In the genomic region with DNA sequence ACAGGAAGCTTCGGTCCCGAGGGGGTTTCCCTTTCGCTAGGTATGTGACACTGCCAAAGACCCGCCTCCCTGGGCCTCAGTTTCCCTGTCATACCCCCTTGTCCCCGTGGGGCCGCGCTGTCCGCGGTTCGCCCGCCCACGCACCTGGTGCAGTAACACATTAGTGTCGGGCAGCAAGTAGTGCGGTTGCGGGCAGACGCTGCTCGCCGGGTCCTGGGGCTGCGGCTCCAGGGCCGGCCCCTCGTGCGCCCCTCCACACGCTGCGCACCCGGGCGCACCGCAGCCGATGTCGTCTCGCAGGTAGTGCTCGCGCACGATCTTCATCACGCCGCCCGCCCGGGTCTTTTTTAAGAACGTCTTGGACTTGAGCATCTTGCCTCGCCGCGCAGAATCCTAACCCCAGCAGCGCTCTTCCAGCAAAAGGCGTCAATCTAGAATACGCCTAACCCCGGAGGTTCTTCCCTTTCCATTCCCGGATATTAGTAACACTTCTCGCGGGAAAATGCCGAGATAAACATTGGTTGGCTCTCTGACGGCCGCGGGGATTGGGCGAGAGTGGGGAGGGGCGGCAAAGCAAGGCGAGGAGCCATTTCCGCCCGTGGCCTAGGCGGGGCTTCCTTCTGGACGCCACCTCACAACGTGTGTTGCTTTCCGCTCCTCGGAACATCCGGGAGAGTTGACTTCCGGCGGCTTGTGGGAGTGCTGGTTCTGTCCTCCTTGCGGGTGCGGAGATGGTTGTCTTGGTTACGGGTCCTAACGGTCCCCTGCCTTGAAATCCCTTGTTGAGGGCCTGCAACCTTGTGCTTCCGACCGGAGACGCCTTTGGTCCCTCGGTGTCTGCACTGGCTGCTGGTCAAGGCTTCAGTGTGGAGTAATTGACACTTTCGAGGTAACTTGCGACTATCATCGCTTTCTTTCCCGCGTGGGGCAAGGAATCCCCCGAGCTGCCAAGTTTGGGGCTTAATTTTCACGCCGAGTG, we compare ENCODE assay signal across 8 cellular contexts. TPM values are rescaled to one million over a fixed set of nuclear protein-coding genes. Genes with fewer than 3 reads are reported as not detected.
DNase-seq lines count a peak whose midpoint lies in the region; ATAC-seq and TF ChIP-seq lines count a peak whose summit lies in the region.

Gene DIS3 (minus strand): TSS at position 440 of the 979 bp plus-strand sequence. CDS start 68 bp downstream, at position 372.
Gene PIBF1 (plus strand): TSS at position 673 of the 979 bp plus-strand sequence. CDS start 1,337 bp downstream, outside the sequence.

- in situ Hi-C loops in GM13977 (cut with MboI; ENCODE audit: low pct_unique_long_range_greater_than_20kb, low sequenced_read_pairs, unreplicated experiment), result no loop called here

- H3K4me1 Mint-ChIP-seq in T-helper 1 cell treated with Interleukin-12 subunit alpha and Interleukin-12 subunit beta and Interleukin-4 antibody, amounts not matched to agents 30 μg/mL and 1 μg/mL, for 36 hours (ENCODE audit: low read depth), result peaks cover 39% of the 10 kb centered on the region
- peaks cover 24% of the 10 kb centered on the region for H3K4me1 Mint-ChIP-seq in progenitor cell of endocrine pancreas (ENCODE audit: low read depth)

- intact Hi-C loops in left ventricle myocardium inferior (cut with micrococcal nuclease), result no loop called here

- peak within 1 kb of the TSS; percentile 92 for H3K4me3 ChIP-seq in left ventricle myocardium inferior

- H3K27ac ChIP-seq in left ventricle myocardium inferior (replicated peaks), result peak within 1 kb of the TSS; percentile 91

- no peaks in the 10 kb centered on the region for H3K9me3 ChIP-seq in left ventricle myocardium inferior (replicated peaks)

- peak; percentile 0 for TF ChIP-seq CTCF in GM13977 (IDR thresholded peaks at IDR 0.05; ENCODE audit: extremely low read depth, insufficient read depth, missing control alignments)
- TF ChIP-seq CTCF in left ventricle myocardium inferior (IDR thresholded peaks at IDR 0.05; ENCODE audit: borderline replicate concordance), result peak; percentile 16
- TF ChIP-seq CTCF in progenitor cell of endocrine pancreas (IDR thresholded peaks at IDR 0.05; ENCODE audit: unreplicated experiment), result peak; percentile 25

- no peaks in the 10 kb centered on the region for H3K9me3 Mint-ChIP-seq in T-helper 1 cell treated with Interleukin-12 subunit alpha and Interleukin-12 subunit beta and Interleukin-4 antibody, amounts not matched to agents 30 μg/mL and 1 μg/mL, for 36 hours
- H3K9me3 Mint-ChIP-seq in progenitor cell of endocrine pancreas (ENCODE audit: low read depth), result no peaks in the 10 kb centered on the region

- DNase-seq in GM13977 (ENCODE audit: low spot score) (peak; percentile 93), NCI-H1694 (lab: John Stamatoyannopoulos, UW) (peak; percentile 98), amniotic stem cell (lab: John Stamatoyannopoulos, UW) (peak; percentile 98), left ventricle myocardium inferior (peak; percentile 97), progenitor cell of endocrine pancreas (ENCODE audit: low spot score, unreplicated experiment) (peak; percentile 93), ureter (ENCODE audit: low spot score) (peak; percentile 98)

- peak within 1 kb of the TSS; percentile 99 for H3K4me3 Mint-ChIP-seq in T-helper 1 cell treated with Interleukin-12 subunit alpha and Interleukin-12 subunit beta and Interleukin-4 antibody, amounts not matched to agents 30 μg/mL and 1 μg/mL, for 36 hours
- H3K4me3 Mint-ChIP-seq in progenitor cell of endocrine pancreas (ENCODE audit: low read depth), result peak within 1 kb of the TSS; percentile 95

- peaks cover 75% of the 10 kb centered on the region for H3K4me1 ChIP-seq in left ventricle myocardium inferior

- H3K36me3 ChIP-seq in left ventricle myocardium inferior, result peaks cover 32% of the 10 kb centered on the region

- peaks cover 36% of the 10 kb centered on the region for H3K36me3 Mint-ChIP-seq in T-helper 1 cell treated with Interleukin-12 subunit alpha and Interleukin-12 subunit beta and Interleukin-4 antibody, amounts not matched to agents 30 μg/mL and 1 μg/mL, for 36 hours (ENCODE audit: low read depth)
- H3K36me3 Mint-ChIP-seq in progenitor cell of endocrine pancreas (ENCODE audit: insufficient read depth), result peaks cover 15% of the 10 kb centered on the region

- H3K27me3 Mint-ChIP-seq in T-helper 1 cell treated with Interleukin-12 subunit alpha and Interleukin-12 subunit beta and Interleukin-4 antibody, amounts not matched to agents 30 μg/mL and 1 μg/mL, for 36 hours (ENCODE audit: low read depth), result no peaks in the 10 kb centered on the region
- no peaks in the 10 kb centered on the region for H3K27me3 Mint-ChIP-seq in progenitor cell of endocrine pancreas

- peak; percentile 95 for ATAC-seq in HG02884 (IDR thresholded peaks at IDR 0.05; ENCODE audit: unreplicated experiment)

- no peaks in the 10 kb centered on the region for H3K27me3 ChIP-seq in left ventricle myocardium inferior (ENCODE audit: low read depth)

- peak within 1 kb of the TSS; percentile 99 for H3K27ac Mint-ChIP-seq in T-helper 1 cell treated with Interleukin-12 subunit alpha and Interleukin-12 subunit beta and Interleukin-4 antibody, amounts not matched to agents 30 μg/mL and 1 μg/mL, for 36 hours
- H3K27ac Mint-ChIP-seq in progenitor cell of endocrine pancreas, result peak within 1 kb of the TSS; percentile 99

RNA-seq across cellular contexts. Expression of gene DIS3, which starts in this region (rescaled TPM):
- total RNA-seq in left ventricle myocardium inferior, result 13.8 TPM
- total RNA-seq in progenitor cell of endocrine pancreas, result 29.0 and 29.7 TPM in 2 replicates
- total RNA-seq in ureter, result 36.8 TPM

RNA-seq across cellular contexts. Expression of gene PIBF1, which starts in this region (rescaled TPM):
- total RNA-seq in left ventricle myocardium inferior (10.8 TPM), progenitor cell of endocrine pancreas (28.7 and 30.4 TPM in 2 replicates), ureter (36.4 TPM)

Comparison
In these comparisons a context has a peak if more than half of its experiments do, and no peak if none do; other contexts are left out.
1. Peak in every context shown above with its lines: DNase-seq, ATAC-seq, H3K4me3 ChIP-seq and H3K27ac ChIP-seq.